6 cellular contexts compared by ENCODE assay signal in genomic region chr11:120695426-120695825, GRCh38.
"Had no signal": no experiment of that assay in that cellular context is flagged by ENCODE, and none has a peak within 500 bp of the region (broad histone marks: within the 10 kb centered on the region; RNA-seq: fewer than 3 reads in every experiment).

No MANE protein-coding gene starts in this region.

- H3K27ac ChIP-seq: GM23248 had no signal

- DNase-seq: GM23248, GOT3, HFFc6, IMR-90 had no signal

- H3K9ac ChIP-seq: GM23248 had no signal

- H3K27ac Mint-ChIP-seq: HFFc6 had no signal

- H3K4me3 Mint-ChIP-seq: HFFc6 had no signal

- H3K36me3 ChIP-seq: HAP-1 had no signal

- H3K4me1 ChIP-seq: HAP-1 had no signal

- H3K9me3 Mint-ChIP-seq: HFFc6 had no signal

- H2AFZ ChIP-seq: GM23248 had no signal

- H3K9me3 ChIP-seq: HAP-1 had no signal

- H3K4me3 ChIP-seq: GM23248, HAP-1, K562 had no signal
